16 cellular contexts compared by ENCODE assay signal in genomic region chr7:135536160-135536559, GRCh38. TPM values are rescaled to one million over a fixed set of nuclear protein-coding genes. Genes with fewer than 3 reads are reported as not detected.
A peak's percentile ranks its signal among the peaks of the same experiment; 100 is the strongest.
DNase-seq lines count a peak whose midpoint lies in the region; ATAC-seq and TF ChIP-seq lines count a peak whose summit lies in the region.
"Had no signal": no experiment of that assay in that cellular context is flagged by ENCODE, and none has a peak within 500 bp of the region (broad histone marks: within the 10 kb centered on the region; RNA-seq: fewer than 3 reads in every experiment).

No MANE protein-coding gene starts in this region.

- H3K4me1 Mint-ChIP-seq in activated CD4-positive, alpha-beta memory T cell treated with anti-CD3 and anti-CD28 coated beads, Interleukin-2, amount 10 ng/mL, durations not matched to agents 7 days and 5 days = no peaks in the 10 kb centered on the region
- H3K4me1 Mint-ChIP-seq: activated naive CD8-positive, alpha-beta T cell treated with anti-CD3 and anti-CD28 coated beads, Interleukin-2, amount 50 U/mL, for 24 hours had no signal

- no peak overlapping the region for H3K27ac Mint-ChIP-seq in activated CD4-positive, alpha-beta memory T cell treated with anti-CD3 and anti-CD28 coated beads, Interleukin-2, amount 10 ng/mL, durations not matched to agents 7 days and 5 days
- H3K27ac Mint-ChIP-seq: activated naive CD8-positive, alpha-beta T cell treated with anti-CD3 and anti-CD28 coated beads, Interleukin-2, amount 50 U/mL, for 24 hours; dendritic cell treated with granulocyte-macrophage colony-stimulating factor and Interleukin-4, amounts not matched to agents 40 ng/mL and 50 ng/mL, for 4 days had no signal

- H3K27me3 ChIP-seq in fibroblast of lung (ENCODE audit: control insufficient read depth, insufficient read depth, low read length) = peaks cover 4% of the 10 kb centered on the region
- H3K27me3 ChIP-seq: ovary had no signal

- H3K27ac ChIP-seq in fibroblast of lung (ENCODE audit: insufficient read depth, low read length) = no peak overlapping the region
- H3K27ac ChIP-seq: ovary, PC-9 had no signal

- H3K9me3 ChIP-seq in fibroblast of lung (ENCODE audit: control insufficient read depth, insufficient read depth, low read depth, low read length) = no peaks in the 10 kb centered on the region
- H3K9me3 ChIP-seq: ovary had no signal

- ATAC-seq in left cardiac atrium (peak; percentile 38 to 45), Right ventricle myocardium inferior (no peak), GM19463 (IDR thresholded peaks at IDR 0.05; ENCODE audit: unreplicated experiment) (no peak)
- ATAC-seq: activated naive CD8-positive, alpha-beta T cell treated with anti-CD3 and anti-CD28 coated beads, Interleukin-2, amount 50 U/mL, for 24 hours had no signal

- POLR2A ChIA-PET in activated CD4-positive, alpha-beta memory T cell treated with anti-CD3 and anti-CD28 coated beads, Interleukin-2, amount 10 ng/mL, durations not matched to agents 7 days and 5 days (lab: Charles Lee) = no interaction called here

- peaks cover 20% of the 10 kb centered on the region for H3K27me3 Mint-ChIP-seq in activated CD4-positive, alpha-beta memory T cell treated with anti-CD3 and anti-CD28 coated beads, Interleukin-2, amount 10 ng/mL, durations not matched to agents 7 days and 5 days
- H3K27me3 Mint-ChIP-seq: dendritic cell treated with granulocyte-macrophage colony-stimulating factor and Interleukin-4, amounts not matched to agents 40 ng/mL and 50 ng/mL, for 4 days had no signal

- no peak for DNase-seq in left cardiac atrium
- no peak for DNase-seq in Right ventricle myocardium inferior (ENCODE audit: missing footprints)
- DNase-seq in SKM-1 (lab: John Stamatoyannopoulos, UW; ENCODE audit: unreplicated experiment) = peak; percentile 49
- DNase-seq in fibroblast of lung (ENCODE audit: low read depth in 2 of 2) = peak; percentile 59
- DNase-seq in COLO668 (lab: John Stamatoyannopoulos, UW; ENCODE audit: unreplicated experiment) = no peak
- DNase-seq in SHP77 treated with DMSO at 0.1 percent for 48 hours (lab: John Stamatoyannopoulos, UW) = no peak
- no peak for DNase-seq in activated CD4-positive, alpha-beta memory T cell treated with anti-CD3 and anti-CD28 coated beads, Interleukin-2, amount 10 ng/mL, durations not matched to agents 7 days and 5 days
- DNase-seq: ACHN; activated CD4-positive, alpha-beta T cell treated with anti-CD3 and anti-CD28 coated beads for 1 hour; activated naive CD8-positive, alpha-beta T cell treated with anti-CD3 and anti-CD28 coated beads, Interleukin-2, amount 50 U/mL, for 24 hours; NCI-H1105; NCI-H345; ovary had no signal

- no peaks in the 10 kb centered on the region for H3K79me2 ChIP-seq in fibroblast of lung (ENCODE audit: control insufficient read depth, insufficient read depth, low read length)

- no peak overlapping the region for H3K4me2 ChIP-seq in fibroblast of lung (ENCODE audit: extremely low read depth, insufficient read depth, low read length)
- H3K4me2 ChIP-seq: PC-9 had no signal

- H3K9ac ChIP-seq in fibroblast of lung (ENCODE audit: insufficient read depth, low read length) = no peak overlapping the region

- CTCF ChIA-PET in activated CD4-positive, alpha-beta memory T cell treated with anti-CD3 and anti-CD28 coated beads, Interleukin-2, amount 10 ng/mL, durations not matched to agents 7 days and 5 days (lab: Charles Lee) = no interaction called here

- no peaks in the 10 kb centered on the region for H3K36me3 ChIP-seq in fibroblast of lung (ENCODE audit: control insufficient read depth, insufficient read depth, low read length)
- H3K36me3 ChIP-seq: ovary had no signal

- no peaks in the 10 kb centered on the region for H4K20me1 ChIP-seq in fibroblast of lung (ENCODE audit: control insufficient read depth, extremely low read depth, insufficient read depth, low read length)

- no peak for TF ChIP-seq CTCF in fibroblast of lung (conservative IDR thresholded peaks at IDR 0.05 in 1 of 2, IDR thresholded peaks at IDR 0.05 in 1 of 2; ENCODE audit: low read depth in 1 of 2, low read length in 2 of 2)

- intact Hi-C loops in left cardiac atrium (cut with DNase I) = no loop called here
- intact Hi-C loops in Right ventricle myocardium inferior (cut with DNase I) = no loop called here

- H3K36me3 Mint-ChIP-seq in activated CD4-positive, alpha-beta memory T cell treated with anti-CD3 and anti-CD28 coated beads, Interleukin-2, amount 10 ng/mL, durations not matched to agents 7 days and 5 days (ENCODE audit: low read depth) = no peaks in the 10 kb centered on the region

- no peak overlapping the region for H3K4me3 ChIP-seq in fibroblast of lung (replicated peaks in 1 of 4; ENCODE audit: control extremely low read depth in 1 of 4, insufficient read depth in 1 of 4, low read depth in 3 of 4, low read length in 4 of 4)
- H3K4me3 ChIP-seq: ovary, PC-9 had no signal

- no peaks in the 10 kb centered on the region for H3K9me3 Mint-ChIP-seq in activated CD4-positive, alpha-beta memory T cell treated with anti-CD3 and anti-CD28 coated beads, Interleukin-2, amount 10 ng/mL, durations not matched to agents 7 days and 5 days
- H3K9me3 Mint-ChIP-seq: activated naive CD8-positive, alpha-beta T cell treated with anti-CD3 and anti-CD28 coated beads, Interleukin-2, amount 50 U/mL, for 24 hours; dendritic cell treated with granulocyte-macrophage colony-stimulating factor and Interleukin-4, amounts not matched to agents 40 ng/mL and 50 ng/mL, for 4 days had no signal

- H3K4me1 ChIP-seq in fibroblast of lung (ENCODE audit: control insufficient read depth, extremely low read depth, insufficient read depth, low read length) = no peaks in the 10 kb centered on the region

- H2AFZ ChIP-seq in fibroblast of lung (ENCODE audit: low read length) = no peak overlapping the region
- H2AFZ ChIP-seq: PC-9 had no signal

- no peak overlapping the region for H3K4me3 Mint-ChIP-seq in activated CD4-positive, alpha-beta memory T cell treated with anti-CD3 and anti-CD28 coated beads, Interleukin-2, amount 10 ng/mL, durations not matched to agents 7 days and 5 days
- H3K4me3 Mint-ChIP-seq: activated naive CD8-positive, alpha-beta T cell treated with anti-CD3 and anti-CD28 coated beads, Interleukin-2, amount 50 U/mL, for 24 hours; dendritic cell treated with granulocyte-macrophage colony-stimulating factor and Interleukin-4, amounts not matched to agents 40 ng/mL and 50 ng/mL, for 4 days had no signal

RNA-seq across cellular contexts. Expression of gene NUP205, which starts 21.6 kb away (rescaled TPM):
- total RNA-seq in left cardiac atrium (10 to 100 TPM; 18.6 to 26.0 TPM), Right ventricle myocardium inferior (14.5 TPM), fibroblast of lung (31.3 and 36.7 TPM in 2 replicates)
- polyA plus RNA-seq in fibroblast of lung = 28.1 and 47.0 TPM in 2 replicates
- polyA plus RNA-seq in fibroblast of lung (2012) = 23.0 and 36.4 TPM in 2 replicates
- 37.8 and 55.2 TPM in 2 replicates for polyA minus RNA-seq in fibroblast of lung (ENCODE audit: low replicate concordance)
- total RNA-seq in activated CD4-positive, alpha-beta memory T cell treated with anti-CD3 and anti-CD28 coated beads, Interleukin-2, amount 10 ng/mL, durations not matched to agents 7 days and 5 days = 10 to 100 TPM; 91.2 to 92.3 TPM

RNA-seq across cellular contexts. Expression of gene CNOT4, which starts 26.3 kb away (rescaled TPM):
- 10 to 100 TPM; 25.0 to 28.0 TPM for total RNA-seq in left cardiac atrium
- total RNA-seq in Right ventricle myocardium inferior = 26.6 TPM
- total RNA-seq in fibroblast of lung = 8.5 and 14.9 TPM in 2 replicates
- polyA plus RNA-seq in fibroblast of lung = 15.9 and 16.1 TPM in 2 replicates
- polyA plus RNA-seq in fibroblast of lung (2012) = 10.0 and 10.9 TPM in 2 replicates
- polyA minus RNA-seq in fibroblast of lung (ENCODE audit: low replicate concordance) = 5.4 and 10.1 TPM in 2 replicates
- 10 to 100 TPM; 21.9 to 24.6 TPM for total RNA-seq in activated CD4-positive, alpha-beta memory T cell treated with anti-CD3 and anti-CD28 coated beads, Interleukin-2, amount 10 ng/mL, durations not matched to agents 7 days and 5 days

Comparison
In these comparisons a context has a peak if more than half of its experiments do, and no peak if none do; other contexts are left out.
1. ATAC-seq: peak in left cardiac atrium (2 of 2); none in Right ventricle myocardium inferior (single experiment) and GM19463 (single experiment).
2. DNase-seq: peak in SKM-1 (single experiment) and fibroblast of lung (2 of 2); none in left cardiac atrium (single experiment), Right ventricle myocardium inferior (single experiment), COLO668 (single experiment), SHP77 treated with DMSO at 0.1 percent for 48 hours (single experiment) and activated CD4-positive, alpha-beta memory T cell treated with anti-CD3 and anti-CD28 coated beads, Interleukin-2, amount 10 ng/mL, durations not matched to agents 7 days and 5 days (single experiment).